1 cellular context compared by ENCODE assay signal in the genomic region with DNA sequence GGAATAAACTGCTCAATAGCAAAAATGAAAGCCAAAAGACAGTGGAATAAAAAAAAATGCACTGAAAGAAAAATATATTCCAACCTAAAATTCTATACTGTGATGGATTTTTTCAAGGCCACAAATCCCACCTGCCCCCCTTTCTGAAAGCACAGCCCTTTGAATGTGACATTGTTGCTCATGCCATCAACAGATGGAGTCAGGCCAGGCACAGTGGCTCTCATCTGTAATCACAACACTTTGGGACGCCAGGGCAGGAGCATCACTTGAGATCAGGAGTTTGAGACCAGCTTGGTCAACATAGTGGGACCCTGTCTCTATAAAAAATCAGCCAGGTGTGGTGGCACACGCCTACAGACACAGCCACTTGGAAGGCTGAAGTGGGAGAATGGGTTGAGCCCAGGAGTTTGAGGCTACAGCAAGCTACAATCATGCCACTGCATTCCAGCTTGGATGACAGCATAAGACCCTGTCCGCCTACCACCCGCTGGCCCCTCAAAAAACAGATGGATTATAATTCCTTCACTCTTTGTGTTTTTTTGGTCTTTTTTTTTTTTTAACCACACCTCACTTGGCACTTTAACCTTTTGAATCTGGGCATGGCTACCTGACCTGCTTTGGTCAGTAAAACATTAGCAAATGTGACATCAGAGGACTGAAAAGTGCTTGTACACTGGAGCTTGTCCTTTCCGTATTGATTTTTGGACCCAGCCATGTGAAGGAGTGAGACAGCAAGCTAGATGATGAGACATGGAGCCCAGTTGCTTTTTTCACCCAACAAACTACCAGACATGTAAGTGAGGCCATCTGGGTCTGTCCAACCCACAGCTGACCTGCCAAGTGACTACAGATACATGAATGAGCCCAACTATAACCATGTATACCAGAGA.
TF ChIP-seq lines count a peak whose summit lies in the region.

No MANE protein-coding gene starts in this region.

TF ChIP-seq in IMR-90, 13 proteins besides CTCF, POLR2A, EP300 and RAD21:
- TF ChIP-seq CHD1 (IDR thresholded peaks at IDR 0.05; ENCODE audit: low read depth, low read length) (no peak), FOS (IDR thresholded peaks at IDR 0.05; ENCODE audit: low read depth, low read length) (no peak), RFX5 (IDR thresholded peaks at IDR 0.05; ENCODE audit: low read depth, low read length) (no peak), MAFK (IDR thresholded peaks at IDR 0.05; ENCODE audit: low read depth, low read length) (no peak), CEBPB (IDR thresholded peaks at IDR 0.05; ENCODE audit: low read depth, low read length) (no peak), MAZ (IDR thresholded peaks at IDR 0.05; ENCODE audit: borderline replicate concordance, low read depth, low read length) (no peak), RCOR1 (IDR thresholded peaks at IDR 0.05; ENCODE audit: insufficient replicate concordance, low read length) (no peak), MXI1 (IDR thresholded peaks at IDR 0.05; ENCODE audit: borderline replicate concordance, low read depth, low read length) (no peak), NFE2L2 (IDR thresholded peaks at IDR 0.05; ENCODE audit: low read depth, low read length) (no peak), BHLHE40 (IDR thresholded peaks at IDR 0.05; ENCODE audit: low read depth, low read length) (no peak), ELK1 (IDR thresholded peaks at IDR 0.05; ENCODE audit: borderline replicate concordance, low read depth, low read length) (no peak)
